Comparison of ENCODE assay signal across 1 cellular context in genomic region chr13:30676672-30677071, GRCh38.
TF ChIP-seq lines count a peak whose summit lies in the region.

No MANE protein-coding gene starts in this region.

TF ChIP-seq in HepG2, 621 proteins besides CTCF, POLR2A, EP300 and RAD21:
- TF ChIP-seq STAG1 (CRISPR knock-in tag; IDR thresholded peaks at IDR 0.05): peak; percentile 46
- no peak for TF ChIP-seq ZNF597 (CRISPR knock-in tag; IDR thresholded peaks at IDR 0.05)
- TF ChIP-seq ATAD3A (CRISPR knock-in tag; IDR thresholded peaks at IDR 0.05): no peak
TF ChIP-seq in HepG2: peak in this region for 1.
